Comparison of ENCODE assay signal across 9 cellular contexts in the genomic region with DNA sequence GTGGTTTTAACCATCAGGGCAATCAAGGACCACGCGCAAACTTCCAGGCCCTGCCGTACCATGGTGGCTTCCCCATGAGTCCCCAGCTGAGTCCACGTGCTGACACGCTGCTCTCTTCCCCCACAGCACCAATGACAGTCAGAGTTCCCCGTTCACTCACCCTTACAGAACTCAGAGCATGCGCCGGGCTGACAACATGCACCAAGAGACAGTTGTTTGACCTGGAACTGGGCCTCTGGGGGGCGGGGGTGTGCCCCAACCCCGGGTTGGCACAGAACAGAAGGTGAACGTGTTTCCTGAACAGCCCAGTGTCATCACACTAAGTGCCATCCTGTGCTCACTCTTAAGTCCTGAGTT. TPM values are rescaled to one million over a fixed set of nuclear protein-coding genes. Genes with fewer than 3 reads are reported as not detected.
DNase-seq lines count a peak whose midpoint lies in the region; ATAC-seq and TF ChIP-seq lines count a peak whose summit lies in the region.
"Had no signal": no experiment of that assay in that cellular context is flagged by ENCODE, and none has a peak within 500 bp of the region (broad histone marks: within the 10 kb centered on the region; RNA-seq: fewer than 3 reads in every experiment).

No MANE protein-coding gene starts in this region.

- DNase-seq in activated T-cell treated with anti-CD3 and anti-CD28 coated beads for 48 hours (ENCODE audit: low read depth) (peak; percentile 23), middle frontal gyrus (ENCODE audit: extremely low spot score, low spot score) (no peak), NK-92 (lab: John Stamatoyannopoulos, UW; ENCODE audit: unreplicated experiment) (no peak), A673 (ENCODE audit: low spot score) (no peak)
- DNase-seq in stimulated activated CD4-positive, alpha-beta T cell treated with anti-CD3 and anti-CD28 coated beads, Interleukin-2, amount 100 ng/mL, for 4 hours (ENCODE audit: low read depth), result peak; percentile 24

- TF ChIP-seq CTCF in A673 (conservative IDR thresholded peaks at IDR 0.05; ENCODE audit: low read depth, low read length), result no peak

- H3K27ac ChIP-seq in A673 (ENCODE audit: low read depth, low read length, poor library complexity, severe bottlenecking), result no peak overlapping the region

- BruUV-seq in A673 (replicated peaks; lab: Mats Ljungman, UMichigan), result no TSS peak

- H3K27me3 ChIP-seq in A673 (replicated peaks; ENCODE audit: insufficient read depth, low read depth, low read length, poor library complexity), result no peaks in the 10 kb centered on the region

- CTCF ChIA-PET in A673 (lab: Charles Lee), result no interaction called here

- ATAC-seq in GM18858 (IDR thresholded peaks at IDR 0.05; ENCODE audit: unreplicated experiment) (peak; percentile 72), HG02678 (IDR thresholded peaks at IDR 0.05; ENCODE audit: unreplicated experiment) (peak; percentile 72), HG03097 (IDR thresholded peaks at IDR 0.05; ENCODE audit: low FRiP score, unreplicated experiment) (no peak)
- ATAC-seq: Panc1 had no signal

- H3K9me3 ChIP-seq in A673 (ENCODE audit: low read depth, low read length, poor library complexity, severe bottlenecking), result no peaks in the 10 kb centered on the region

- intact Hi-C loops in A673 (cut with micrococcal nuclease; ENCODE audit: unreplicated experiment), result no loop called here

- H3K4me3 ChIP-seq in A673 (ENCODE audit: low read depth, low read length, poor library complexity, severe bottlenecking), result no peak overlapping the region

- H3K36me3 ChIP-seq in A673 (ENCODE audit: insufficient read depth, low read length, poor library complexity, severe bottlenecking), result no peaks in the 10 kb centered on the region

- H3K4me1 ChIP-seq in A673 (ENCODE audit: insufficient read depth, low read length, poor library complexity, severe bottlenecking), result peaks cover 49% of the 10 kb centered on the region

- POLR2A ChIA-PET in A673 (lab: Charles Lee; ENCODE audit: low non-redundant PET), result no interaction called here

RNA-seq across cellular contexts. Expression of a gene that starts 29.4 kb away (rescaled TPM):
- total RNA-seq in A673 (2021), result 27.5 and 28.2 TPM in 2 replicates

Comparison
In these comparisons a context has a peak if more than half of its experiments do, and no peak if none do; other contexts are left out.
1. DNase-seq: peak in activated T-cell treated with anti-CD3 and anti-CD28 coated beads for 48 hours (single experiment) and stimulated activated CD4-positive, alpha-beta T cell treated with anti-CD3 and anti-CD28 coated beads, Interleukin-2, amount 100 ng/mL, for 4 hours (single experiment); none in middle frontal gyrus (single experiment), NK-92 (single experiment) and A673 (single experiment).